8 cellular contexts compared by ENCODE assay signal in genomic region chr6:113856571-113857564, GRCh38. TPM values are rescaled to one million over a fixed set of nuclear protein-coding genes. Genes with fewer than 3 reads are reported as not detected.
DNase-seq lines count a peak whose midpoint lies in the region; ATAC-seq and TF ChIP-seq lines count a peak whose summit lies in the region.

TSS of gene MARCKS (plus strand) at chr6:113857345. CDS start at chr6:113857746, 401 bp downstream.

- peak within 1 kb of the TSS; percentile 91 to 97 (median 94) for H3K27ac ChIP-seq in spleen

- peak; percentile 41 for ATAC-seq in GM18502 (IDR thresholded peaks at IDR 0.05; ENCODE audit: poor library complexity, unreplicated experiment)
- peak; percentile 36 for ATAC-seq in HG02840 (IDR thresholded peaks at IDR 0.05; ENCODE audit: low FRiP score, unreplicated experiment)

- no peaks in the 10 kb centered on the region for H3K9me3 ChIP-seq in spleen

- WGBS in spleen, 5 donors, result 1 to 2% (median 1%) methylated on average over 50 of the region's 50 CpGs

- peaks cover 0 to 69% (median 44%) of the 10 kb centered on the region in 6 donors for H3K4me1 ChIP-seq in spleen

- peak within 1 kb of the TSS; percentile 49 to 79 (median 62) for H3K4me3 ChIP-seq in spleen

- H3K36me3 ChIP-seq in spleen, result peaks cover 0 to 21% (median 0%) of the 10 kb centered on the region in 6 donors

- intact Hi-C loops in spleen (cut with DNase I; ENCODE audit: low total_unique reads), result loop anchor here (5.0 kb wide), 1 partner anchor 1075 kb away; no protein-coding TSS in a partner anchor

- TF ChIP-seq POLR2A in spleen (IDR thresholded peaks at IDR 0.05), result peak in 2 of 3 donors; percentile 59 to 76

- TF ChIP-seq CTCF in spleen (IDR thresholded peaks at IDR 0.05 in 8 of 11, conservative IDR thresholded peaks at IDR 0.05 in 3 of 11), result peak in 1 of 11 experiments; percentile 37

- peak; percentile 87 for DNase-seq in AG08395 (ENCODE audit: low spot score)
- peak; percentile 96 for DNase-seq in NCI-H146 treated with DMSO at 0.1 percent for 48 hours (lab: John Stamatoyannopoulos, UW; ENCODE audit: unreplicated experiment)
- DNase-seq in SW480 (ENCODE audit: low spot score), result peak; percentile 79
- DNase-seq in dermis microvascular lymphatic vessel endothelial cell (ENCODE audit: low read depth in 2 of 2), result peak; percentile 91 to 96
- peak; percentile 91 for DNase-seq in kidney tubule cell (ENCODE audit: low spot score)
- DNase-seq in spleen, result peak; percentile 92

- H3K27me3 ChIP-seq in spleen (replicated peaks in 1 of 7), result peaks cover 0 to 64% (median 28%) of the 10 kb centered on the region in 7 donors

RNA-seq across cellular contexts. Expression of gene MARCKS, which starts in this region (rescaled TPM):
- 218 and 247 TPM in 2 replicates for total RNA-seq in dermis microvascular lymphatic vessel endothelial cell
- total RNA-seq in spleen, result 100 to 1,000 TPM in 3 of 7 donors, 10 to 100 TPM in 4; 56.2 to 119 (median 83.1) TPM
- 10 to 100 TPM; 43.4 to 65.1 (median 49.5) TPM for polyA plus RNA-seq in spleen

Comparison
In these comparisons a context has a peak if more than half of its experiments do, and no peak if none do; other contexts are left out.
1. Peak in every context shown above with its lines: DNase-seq, ATAC-seq, H3K4me3 ChIP-seq and H3K27ac ChIP-seq.